Comparison of ENCODE assay signal across 21 cellular contexts in genomic region chr19:1720237-1720636, GRCh38. TPM values are rescaled to one million over a fixed set of nuclear protein-coding genes. Genes with fewer than 3 reads are reported as not detected.
A peak's percentile ranks its signal among the peaks of the same experiment; 100 is the strongest.
DNase-seq lines count a peak whose midpoint lies in the region; ATAC-seq and TF ChIP-seq lines count a peak whose summit lies in the region.
"Had no signal": no experiment of that assay in that cellular context is flagged by ENCODE, and none has a peak within 500 bp of the region (broad histone marks: within the 10 kb centered on the region; RNA-seq: fewer than 3 reads in every experiment).

No MANE protein-coding gene starts in this region.

- no peak for TF ChIP-seq CTCF in HCT116 (IDR thresholded peaks at IDR 0.05 in 2 of 3, conservative IDR thresholded peaks at IDR 0.05 in 1 of 3; ENCODE audit: borderline replicate concordance in 1 of 3, insufficient read depth in 1 of 3, low read depth in 2 of 3, low read length in 2 of 3)
- TF ChIP-seq CTCF in brain (conservative IDR thresholded peaks at IDR 0.05): no peak
- no peak for TF ChIP-seq CTCF in neural crest cell (conservative IDR thresholded peaks at IDR 0.05)

- intact Hi-C loops in HCT116 (cut with micrococcal nuclease): no loop called here

- H2AFZ ChIP-seq in HCT116 (ENCODE audit: low read depth, low read length, poor library complexity, severe bottlenecking): no peak overlapping the region

- CTCF ChIA-PET in HCT116 (lab: Charles Lee): no interaction called here

- H3K27ac ChIP-seq in HCT116 (ENCODE audit: low read depth, low read length): no peak overlapping the region
- H3K27ac ChIP-seq: BLaER1, SJSA1 had no signal

- H3K4me3 Mint-ChIP-seq in brain (peak overlapping the region in 3 of 5 experiments; percentile 4 to 36 (median 22)), neural crest cell (peak overlapping the region; percentile 23)

- no peaks in the 10 kb centered on the region for H4K20me1 ChIP-seq in HCT116 (ENCODE audit: insufficient read depth)

- H3K4me1 ChIP-seq in HCT116 (ENCODE audit: control insufficient read depth in 1 of 2, insufficient read depth in 2 of 2, low read length in 2 of 2): peaks cover 2 to 3% of the 10 kb centered on the region in 2 experiments; a peak in 3 of 4 replicates
- H3K4me1 ChIP-seq: BLaER1 had no signal

- POLR2A ChIA-PET in HCT116 (lab: Charles Lee): interaction anchor here (1.1 kb wide), 1 partner anchor 12 kb away, joined by 3 read pairs; no protein-coding TSS in a partner anchor

- H3K27me3 Mint-ChIP-seq in brain (peaks cover 52% of the 10 kb centered on the region), neural crest cell (ENCODE audit: low read depth) (peaks cover 62% of the 10 kb centered on the region)

- H3K9me3 Mint-ChIP-seq in brain: peaks cover 0 to 11% (median 5%) of the 10 kb centered on the region in 5 experiments
- H3K9me3 Mint-ChIP-seq in neural crest cell: peaks cover 4% of the 10 kb centered on the region

- H3K4me3 ChIP-seq in HCT116 (replicated peaks in 1 of 2; ENCODE audit: low read depth in 1 of 2, low read length in 2 of 2): no peak overlapping the region
- H3K4me3 ChIP-seq: BLaER1, SJSA1 had no signal

- H3K79me2 ChIP-seq in HCT116 (ENCODE audit: insufficient read depth, low read length): no peaks in the 10 kb centered on the region

- H3K27me3 ChIP-seq in HCT116 (ENCODE audit: insufficient read depth, low read length): no peaks in the 10 kb centered on the region

- H3K4me1 Mint-ChIP-seq in brain (peaks cover 18% of the 10 kb centered on the region), neural crest cell (peaks cover 12% of the 10 kb centered on the region)

- RAD21 ChIA-PET in HCT116 (lab: Charles Lee; ENCODE audit: low non-redundant PET in 1 of 2, low total read pairs in 2 of 2, uncharacterized antibody in 2 of 2, unreplicated experiment in 2 of 2): no interaction called here

- no peak for TF ChIP-seq POLR2A in HCT116 (IDR thresholded peaks at IDR 0.05; ENCODE audit: borderline replicate concordance, extremely low read depth, insufficient read depth, insufficient read length)

- no peaks in the 10 kb centered on the region for H3K9me2 ChIP-seq in HCT116 (ENCODE audit: insufficient read depth)

- H3K36me3 Mint-ChIP-seq in brain (no peaks in the 10 kb centered on the region), neural crest cell (ENCODE audit: low read depth) (peaks cover 3% of the 10 kb centered on the region)

- H3K9me3 ChIP-seq in HCT116 (ENCODE audit: control insufficient read depth in 1 of 2, insufficient read depth in 1 of 2, low read depth in 1 of 2, low read length in 2 of 2): no peaks in the 10 kb centered on the region
- H3K9me3 ChIP-seq: SJSA1 had no signal

- no peak for TF ChIP-seq RAD21 in HCT116 (IDR thresholded peaks at IDR 0.05; ENCODE audit: low read depth)

- BruUV-seq in HCT116 (replicated peaks; lab: Mats Ljungman, UMichigan): no TSS peak

- no peaks in the 10 kb centered on the region for H3K36me3 ChIP-seq in HCT116 (ENCODE audit: control insufficient read depth in 1 of 2, insufficient read depth in 2 of 2, low read length in 2 of 2)
- H3K36me3 ChIP-seq: BLaER1, SJSA1 had no signal

- H3K27ac Mint-ChIP-seq in brain (peak overlapping the region in 1 of 5 experiments; percentile 73), neural crest cell (ENCODE audit: unreplicated experiment) (no peak overlapping the region)
- H3K27ac Mint-ChIP-seq: CD4-positive, CD25-positive, alpha-beta regulatory T cell had no signal

- peak; percentile 5 for DNase-seq in 8988T
- no peak for DNase-seq in HCT116 (ENCODE audit: low read depth, low spot score)
- no peak for DNase-seq in neural crest cell (ENCODE audit: low read depth, low spot score)
- DNase-seq: CD4-positive, CD25-positive, alpha-beta regulatory T cell; H9; KBM-7; MV-4-11; NCI-H1105; NCI-H1436 treated with DMSO at 0.1 percent for 48 hours; NCI-H187 treated with DMSO at 0.1 percent for 48 hours; NCI-H2171 treated with DMSO at 0.1 percent for 48 hours; NCI-H524 treated with DMSO at 0.1 percent for 48 hours; NCI-H774; PC-3 had no signal

- no peak overlapping the region for H3K9ac ChIP-seq in HCT116 (ENCODE audit: low read length)
- H3K9ac ChIP-seq: BLaER1 had no signal

- H3K4me2 ChIP-seq in HCT116 (ENCODE audit: low read length): no peak overlapping the region
- H3K4me2 ChIP-seq: BLaER1 had no signal

- peak; percentile 37; the same call in 1 of the 2 replicates for ATAC-seq in HCT116
- no peak for ATAC-seq in HG03520 (IDR thresholded peaks at IDR 0.05; ENCODE audit: unreplicated experiment)
- ATAC-seq in HG02870 (IDR thresholded peaks at IDR 0.05; ENCODE audit: unreplicated experiment): no peak
- no peak for ATAC-seq in HG02852 (IDR thresholded peaks at IDR 0.05; ENCODE audit: unreplicated experiment)
- ATAC-seq: PC-3 had no signal

TF ChIP-seq in HCT116, 20 proteins besides CTCF, POLR2A, EP300 and RAD21:
- no peak for TF ChIP-seq ELF1 (IDR thresholded peaks at IDR 0.05; ENCODE audit: borderline replicate concordance, low read depth)
- no peak for TF ChIP-seq JUND (IDR thresholded peaks at IDR 0.05)
- TF ChIP-seq ATF3 (IDR thresholded peaks at IDR 0.05): no peak
- TF ChIP-seq POLR2AphosphoS5 (IDR thresholded peaks at IDR 0.05; ENCODE audit: low read depth, low read length): no peak
- no peak for TF ChIP-seq SP1 (IDR thresholded peaks at IDR 0.05; ENCODE audit: low read depth)
- TF ChIP-seq TCF7L2 (IDR thresholded peaks at IDR 0.05; ENCODE audit: borderline replicate concordance, extremely low read depth, insufficient read depth, insufficient read length): no peak
- TF ChIP-seq EZH2 (IDR thresholded peaks at IDR 0.05): no peak
- no peak for TF ChIP-seq SRF (IDR thresholded peaks at IDR 0.05; ENCODE audit: low read depth)
- TF ChIP-seq CEBPB (IDR thresholded peaks at IDR 0.05; ENCODE audit: low read depth): no peak
- TF ChIP-seq YY1 (IDR thresholded peaks at IDR 0.05; ENCODE audit: extremely low read depth, insufficient replicate concordance, low read depth, low read length): no peak
- TF ChIP-seq MAX (IDR thresholded peaks at IDR 0.05): no peak
- no peak for TF ChIP-seq ZFX (IDR thresholded peaks at IDR 0.05)

RNA-seq across cellular contexts. Expression of gene ONECUT3, which starts 33.1 kb away (rescaled TPM):
- 22.1 TPM for total RNA-seq in HCT116 (2021; ENCODE audit: unreplicated experiment)
- polyA plus RNA-seq in HCT116 (2012): 9.0 and 9.6 TPM in 2 replicates
- polyA plus RNA-seq in brain (ENCODE audit: insufficient read depth, low read depth, low replicate concordance): not detected
- 0.93 and 1.0 TPM in 2 replicates for total RNA-seq in neural crest cell
- total RNA-seq: CD4-positive, CD25-positive, alpha-beta regulatory T cell; SJSA1 had no signal
- polyA plus RNA-seq: AG04450; CD4-positive, CD25-positive, alpha-beta regulatory T cell had no signal

Comparison
In these comparisons a context has a peak if more than half of its experiments do, and no peak if none do; other contexts are left out.
1. RNA of gene ONECUT3, which starts 33.1 kb away (total RNA-seq): 22.1 TPM in HCT116 (single experiment); 0.93 to 1.0 TPM in neural crest cell; every median in the first group is over 10 times any median in the second.